In the genomic region with DNA sequence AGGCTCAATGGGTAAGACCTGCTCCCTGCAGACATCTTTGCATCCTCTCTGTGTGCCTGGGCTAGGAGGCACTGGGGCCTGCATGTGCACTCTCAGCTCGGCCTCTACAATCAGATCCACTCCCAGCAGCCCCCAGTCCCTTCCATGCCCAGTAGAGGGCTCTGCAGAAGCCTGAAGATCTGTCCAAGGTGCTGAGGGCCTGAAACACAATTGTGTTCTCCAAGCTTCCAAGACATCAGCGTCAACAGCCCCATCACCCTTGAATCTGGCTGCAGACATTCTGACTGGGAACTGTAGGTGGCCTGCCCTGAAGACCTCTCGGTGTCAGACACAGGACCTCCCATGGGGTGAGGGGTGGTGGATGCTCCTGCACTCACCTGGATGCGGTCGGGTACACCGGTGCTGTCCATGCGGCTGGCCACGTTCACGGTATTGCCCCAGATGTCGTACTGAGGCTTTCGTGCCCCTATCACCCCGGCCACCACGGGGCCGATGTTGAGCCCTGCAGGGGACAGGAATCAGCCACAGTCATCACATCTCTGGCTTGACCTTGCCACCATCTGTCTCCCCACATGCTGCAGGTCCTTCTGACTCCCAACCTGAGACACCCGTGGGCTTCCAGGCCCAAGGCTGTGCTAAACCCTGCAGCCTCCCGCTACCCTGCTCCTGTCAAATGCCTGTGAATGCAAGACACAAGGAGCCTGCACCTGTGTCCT, we compare ENCODE assay signal across 8 cellular contexts.
DNase-seq lines count a peak whose midpoint lies in the region; FAIRE-seq and TF ChIP-seq lines count a peak whose summit lies in the region.

No MANE protein-coding gene starts in this region.

- no peaks in the 10 kb centered on the region for H3K79me2 ChIP-seq in astrocyte (ENCODE audit: insufficient read depth, low read length)

- H3K36me3 ChIP-seq in NT2/D1 (ENCODE audit: insufficient read depth, insufficient read length, low read length) (no peaks in the 10 kb centered on the region), astrocyte (ENCODE audit: insufficient read depth, low read length) (no peaks in the 10 kb centered on the region)

- H3K27me3 Mint-ChIP-seq in astrocyte (ENCODE audit: low read depth, unreplicated experiment): peaks cover 22% of the 10 kb centered on the region

- no peak overlapping the region for H2AFZ ChIP-seq in astrocyte (ENCODE audit: low read depth, low read length)

- DNase-seq in Daoy (ENCODE audit: low read depth): peak; percentile 71
- peak; percentile 64 for DNase-seq in H4 (ENCODE audit: low spot score)
- DNase-seq in NT2/D1 (ENCODE audit: low read depth, low spot score): peak; percentile 77
- peak; percentile 30 for DNase-seq in astrocyte (ENCODE audit: low read depth)
- peak; percentile 17 for DNase-seq in iPS DF 19.7 (ENCODE audit: low read depth, low spot score)
- DNase-seq in stimulated activated CD4-positive, alpha-beta T cell treated with anti-CD3 and anti-CD28 coated beads, TNF-alpha, amount 100 ng/mL, for 48 hours (ENCODE audit: low read depth in 3 of 3): peak in 2 of 3 donors; percentile 9 to 18
- DNase-seq in cortex of kidney (lab: John Stamatoyannopoulos, UW): no peak
- DNase-seq in NCI-H2029 (lab: John Stamatoyannopoulos, UW): no peak

- H3K36me3 Mint-ChIP-seq in astrocyte (ENCODE audit: low read depth, unreplicated experiment): peaks cover 4% of the 10 kb centered on the region

- no peak overlapping the region for H3K4me3 ChIP-seq in NT2/D1 (ENCODE audit: insufficient read length, low read depth)
- H3K4me3 ChIP-seq in astrocyte (ENCODE audit: insufficient read depth, low read depth, low read length): no peak overlapping the region

- TF ChIP-seq CTCF in astrocyte (IDR thresholded peaks at IDR 0.05; ENCODE audit: insufficient read depth, low read depth, low read length): peak; percentile 89

- H3K9ac ChIP-seq in NT2/D1 (ENCODE audit: insufficient read length, low read depth) (no peak overlapping the region), astrocyte (ENCODE audit: low read length) (no peak overlapping the region)

- H3K27me3 ChIP-seq in NT2/D1 (ENCODE audit: insufficient read depth, insufficient read length): no peaks in the 10 kb centered on the region
- no peaks in the 10 kb centered on the region for H3K27me3 ChIP-seq in astrocyte (ENCODE audit: insufficient read depth, low read length)

- peaks cover 4% of the 10 kb centered on the region for H3K9me3 Mint-ChIP-seq in astrocyte (ENCODE audit: unreplicated experiment)

- no peak overlapping the region for H3K4me3 Mint-ChIP-seq in astrocyte (ENCODE audit: unreplicated experiment)

- no peak for FAIRE-seq in astrocyte (lab: Jason Lieb, UNC)

- H3K9me3 ChIP-seq in NT2/D1 (ENCODE audit: insufficient read depth, low read length) (no peaks in the 10 kb centered on the region), astrocyte (ENCODE audit: insufficient read depth, low read depth, low read length) (no peaks in the 10 kb centered on the region)

- no peak overlapping the region for H3K27ac ChIP-seq in astrocyte (ENCODE audit: low read depth, low read length)

- H3K27ac Mint-ChIP-seq in astrocyte (ENCODE audit: unreplicated experiment): no peak overlapping the region

- peaks cover 10% of the 10 kb centered on the region for H4K20me1 ChIP-seq in astrocyte (ENCODE audit: insufficient read depth, low read length)

- H3K4me1 ChIP-seq in NT2/D1 (ENCODE audit: insufficient read depth, insufficient read length): peaks cover 4% of the 10 kb centered on the region
- H3K4me1 ChIP-seq in astrocyte (ENCODE audit: insufficient read depth, low read length): no peaks in the 10 kb centered on the region

- no peaks in the 10 kb centered on the region for H3K4me1 Mint-ChIP-seq in astrocyte (ENCODE audit: low read depth, unreplicated experiment)

- no peak overlapping the region for H3K4me2 ChIP-seq in astrocyte (ENCODE audit: low read length)

Comparison
In these comparisons a context has a peak if more than half of its experiments do, and no peak if none do; other contexts are left out.
1. DNase-seq: peak in Daoy (single experiment), H4 (single experiment), NT2/D1 (single experiment), astrocyte (single experiment), iPS DF 19.7 (single experiment) and stimulated activated CD4-positive, alpha-beta T cell treated with anti-CD3 and anti-CD28 coated beads, TNF-alpha, amount 100 ng/mL, for 48 hours (2 of 3); none in cortex of kidney (single experiment) and NCI-H2029 (single experiment).